21 cellular contexts compared by ENCODE assay signal in the genomic region with DNA sequence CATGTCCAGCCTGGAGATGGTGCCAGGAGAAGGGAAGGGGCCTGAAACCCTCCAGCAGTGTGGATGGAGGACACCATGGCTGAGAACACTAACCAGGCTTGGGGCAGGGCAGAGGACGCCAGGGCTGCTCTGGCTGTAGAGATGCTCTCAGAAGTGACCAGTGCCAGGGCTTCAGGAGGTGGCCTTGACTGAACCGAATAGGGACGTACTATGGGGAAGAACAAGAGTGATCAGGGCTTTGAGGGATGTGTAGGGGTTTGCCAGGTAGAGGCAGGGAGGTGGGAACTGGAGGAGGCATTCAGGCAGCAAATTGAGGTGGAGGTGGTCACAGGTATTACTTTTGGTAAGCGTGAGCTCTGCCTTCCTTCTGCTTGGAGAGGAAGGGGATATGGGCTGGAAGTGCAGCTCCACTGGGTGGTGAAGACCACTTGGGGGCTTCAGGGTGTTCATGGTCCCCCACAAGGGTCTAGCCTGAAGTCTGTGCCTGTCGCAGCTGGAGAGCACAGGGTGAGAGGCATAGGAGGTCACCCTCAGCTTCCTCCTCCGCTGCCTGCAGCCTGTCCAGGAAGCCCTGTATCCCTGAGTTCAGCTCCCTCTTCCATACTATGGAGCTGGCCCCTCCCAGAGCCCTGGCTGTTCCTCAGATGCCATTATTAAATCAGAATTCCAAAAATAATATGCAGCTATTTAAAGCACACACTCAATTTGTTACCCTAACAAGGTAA. TPM values are rescaled to one million over a fixed set of nuclear protein-coding genes. Genes with fewer than 3 reads are reported as not detected.
DNase-seq lines count a peak whose midpoint lies in the region; ATAC-seq and TF ChIP-seq lines count a peak whose summit lies in the region.
"Had no signal": no experiment of that assay in that cellular context is flagged by ENCODE, and none has a peak within 500 bp of the region (broad histone marks: within the 10 kb centered on the region; RNA-seq: fewer than 3 reads in every experiment).

No MANE protein-coding gene starts in this region.

- H3K27ac ChIP-seq in right atrium auricular region (no peak overlapping the region), right cardiac atrium (ENCODE audit: low read length) (no peak overlapping the region), neuronal stem cell (replicated peaks; ENCODE audit: low read length) (peak overlapping the region; percentile 19)
- H3K27ac ChIP-seq: neutrophil, testis had no signal

- no peaks in the 10 kb centered on the region for H3K4me1 ChIP-seq in right atrium auricular region
- H3K4me1 ChIP-seq in right cardiac atrium (ENCODE audit: control insufficient read depth, insufficient read depth, low read length) = no peaks in the 10 kb centered on the region
- H3K4me1 ChIP-seq in neuronal stem cell (ENCODE audit: control insufficient read depth in 2 of 2, insufficient read depth in 1 of 2, low read depth in 1 of 2, low read length in 2 of 2) = peaks cover 3 to 4% of the 10 kb centered on the region in 2 donors
- H3K4me1 ChIP-seq: testis had no signal

- H2BK12ac ChIP-seq in neuronal stem cell (ENCODE audit: low read length) = no peak overlapping the region

- H4K91ac ChIP-seq in neuronal stem cell (ENCODE audit: low read depth, low read length, poor library complexity) = no peak overlapping the region

- no peak overlapping the region for H2AK5ac ChIP-seq in neuronal stem cell (ENCODE audit: low read depth, low read length)

- H3K4me1 Mint-ChIP-seq in activated T-helper 2 cell treated with anti-CD3 and anti-CD28 coated beads, Interferon-gamma antibody, Interleukin-2, Interleukin-4, amounts not matched to agents 10 μg/mL and 5 μg/mL and 100 μg/mL, durations not matched to agents 14 hours and 24 hours and 36 hours (ENCODE audit: low read depth) = peaks cover 3% of the 10 kb centered on the region
- H3K4me1 Mint-ChIP-seq: activated naive CD8-positive, alpha-beta T cell treated with anti-CD3 and anti-CD28 coated beads, Interleukin-2, amount 10 ng/mL, durations not matched to agents 7 days and 5 days; T-helper 17 cell had no signal

- no peaks in the 10 kb centered on the region for H3K9me3 Mint-ChIP-seq in activated T-helper 2 cell treated with anti-CD3 and anti-CD28 coated beads, Interferon-gamma antibody, Interleukin-2, Interleukin-4, amounts not matched to agents 10 μg/mL and 5 μg/mL and 100 μg/mL, durations not matched to agents 14 hours and 24 hours and 36 hours
- H3K9me3 Mint-ChIP-seq: activated naive CD8-positive, alpha-beta T cell treated with anti-CD3 and anti-CD28 coated beads, Interleukin-2, amount 10 ng/mL, durations not matched to agents 7 days and 5 days; CD8-positive, alpha-beta T cell had no signal

- H3K4me2 ChIP-seq in neuronal stem cell (ENCODE audit: insufficient read depth, low read length, poor library complexity, severe bottlenecking) = no peak overlapping the region

- peak overlapping the region; percentile 49 for H2BK15ac ChIP-seq in neuronal stem cell (ENCODE audit: low read length)

- intact Hi-C loops in right cardiac atrium (cut with DNase I) = no loop called here
- intact Hi-C loops in activated T-helper 2 cell treated with anti-CD3 and anti-CD28 coated beads, Interferon-gamma antibody, Interleukin-2, Interleukin-4, amounts not matched to agents 10 μg/mL and 5 μg/mL and 100 μg/mL, durations not matched to agents 14 hours and 24 hours and 36 hours (cut with micrococcal nuclease) = no loop called here

- no peak overlapping the region for H3K4me3 Mint-ChIP-seq in activated T-helper 2 cell treated with anti-CD3 and anti-CD28 coated beads, Interferon-gamma antibody, Interleukin-2, Interleukin-4, amounts not matched to agents 10 μg/mL and 5 μg/mL and 100 μg/mL, durations not matched to agents 14 hours and 24 hours and 36 hours (ENCODE audit: low read depth)
- H3K4me3 Mint-ChIP-seq: activated naive CD8-positive, alpha-beta T cell treated with anti-CD3 and anti-CD28 coated beads, Interleukin-2, amount 10 ng/mL, durations not matched to agents 7 days and 5 days; CD8-positive, alpha-beta T cell; T-helper 17 cell had no signal

- DNase-seq in right atrium auricular region (ENCODE audit: low spot score) (peak; percentile 48), right cardiac atrium (no peak), neuronal stem cell (ENCODE audit: low spot score) (no peak), ureter (ENCODE audit: low spot score) (peak; percentile 23), RKO (ENCODE audit: low spot score) (no peak), HCEC 1CT (no peak)
- DNase-seq in activated T-helper 2 cell treated with anti-CD3 and anti-CD28 coated beads, Interferon-gamma antibody, Interleukin-2, Interleukin-4, amounts not matched to agents 10 μg/mL and 5 μg/mL and 100 μg/mL, durations not matched to agents 14 hours and 24 hours and 36 hours (ENCODE audit: low spot score) = peak; percentile 4
- DNase-seq: activated CD4-positive, alpha-beta T cell treated with anti-CD3 and anti-CD28 coated beads, Interleukin-2, amount 50 U/mL, for 48 hours; activated gamma-delta T cell treated with Interleukin-2 at 50 U/mL for 16 hours; activated naive CD8-positive, alpha-beta T cell treated with anti-CD3 and anti-CD28 coated beads, Interleukin-2, amount 10 ng/mL, durations not matched to agents 7 days and 5 days; NCI-H1436 treated with DMSO at 0.1 percent for 48 hours; SHP77; stimulated activated naive CD4-positive, alpha-beta T cell; T-helper 17 cell; testis had no signal

- H3K79me1 ChIP-seq in neuronal stem cell (ENCODE audit: low read depth, low read length) = peaks cover 3% of the 10 kb centered on the region

- H2BK120ac ChIP-seq in neuronal stem cell (ENCODE audit: low read depth, low read length) = no peak overlapping the region

- no peak overlapping the region for H3K4me3 ChIP-seq in right atrium auricular region
- no peak overlapping the region for H3K4me3 ChIP-seq in right cardiac atrium (ENCODE audit: low read length)
- no peak overlapping the region for H3K4me3 ChIP-seq in neuronal stem cell (ENCODE audit: low read length in 2 of 2)
- H3K4me3 ChIP-seq: testis had no signal

- ATAC-seq in right cardiac atrium (no peak), HG02571 (IDR thresholded peaks at IDR 0.05; ENCODE audit: unreplicated experiment) (no peak)
- ATAC-seq: activated CD4-positive, CD25-positive, alpha-beta regulatory T cell treated with anti-CD3 and anti-CD28 coated beads, Interleukin-2, amount 50 U/mL, for 24 hours; CD8-positive, alpha-beta T cell; left lobe of liver; T-helper 17 cell had no signal

- H3K36me3 ChIP-seq in right atrium auricular region = no peaks in the 10 kb centered on the region
- no peaks in the 10 kb centered on the region for H3K36me3 ChIP-seq in neuronal stem cell (replicated peaks in 1 of 2; ENCODE audit: control insufficient read depth in 2 of 2, insufficient read depth in 2 of 2, low read length in 2 of 2)
- H3K36me3 ChIP-seq: neutrophil had no signal

- WGBS in right cardiac atrium = 91% methylated on average over 6 of the region's 6 CpGs
- WGBS in neuronal stem cell (ENCODE audit: extremely low coverage in 2 of 2, insufficient read length in 2 of 2, insufficient replicate concordance in 1 of 2), 2 donors = no CpG with 5 or more reads among the region's 6 CpGs

- no peak overlapping the region for H4K8ac ChIP-seq in neuronal stem cell (ENCODE audit: low read depth, low read length)

- peak overlapping the region; percentile 76 for H3K14ac ChIP-seq in neuronal stem cell (ENCODE audit: low read length)

- no peaks in the 10 kb centered on the region for H3K27me3 ChIP-seq in right atrium auricular region
- H3K27me3 ChIP-seq in right cardiac atrium (ENCODE audit: control insufficient read depth, insufficient read depth) = no peaks in the 10 kb centered on the region
- no peaks in the 10 kb centered on the region for H3K27me3 ChIP-seq in neuronal stem cell (ENCODE audit: control insufficient read depth in 3 of 3, insufficient read depth in 3 of 3, low read depth in 1 of 3, low read length in 3 of 3)
- H3K27me3 ChIP-seq: neutrophil, testis had no signal

- H3K4ac ChIP-seq in neuronal stem cell (ENCODE audit: low read length) = no peak overlapping the region

- no peak overlapping the region for H3K27ac Mint-ChIP-seq in activated T-helper 2 cell treated with anti-CD3 and anti-CD28 coated beads, Interferon-gamma antibody, Interleukin-2, Interleukin-4, amounts not matched to agents 10 μg/mL and 5 μg/mL and 100 μg/mL, durations not matched to agents 14 hours and 24 hours and 36 hours
- H3K27ac Mint-ChIP-seq: activated naive CD8-positive, alpha-beta T cell treated with anti-CD3 and anti-CD28 coated beads, Interleukin-2, amount 10 ng/mL, durations not matched to agents 7 days and 5 days; CD8-positive, alpha-beta T cell; progenitor cell of endocrine pancreas; T-helper 17 cell had no signal

- no peak overlapping the region for H3K18ac ChIP-seq in neuronal stem cell (ENCODE audit: low read length)

- no peak overlapping the region for H3K9ac ChIP-seq in neuronal stem cell (ENCODE audit: low read depth, low read length, poor library complexity)

- H3K36me3 Mint-ChIP-seq in activated T-helper 2 cell treated with anti-CD3 and anti-CD28 coated beads, Interferon-gamma antibody, Interleukin-2, Interleukin-4, amounts not matched to agents 10 μg/mL and 5 μg/mL and 100 μg/mL, durations not matched to agents 14 hours and 24 hours and 36 hours (ENCODE audit: low read depth) = no peaks in the 10 kb centered on the region
- H3K36me3 Mint-ChIP-seq: activated naive CD8-positive, alpha-beta T cell treated with anti-CD3 and anti-CD28 coated beads, Interleukin-2, amount 10 ng/mL, durations not matched to agents 7 days and 5 days; CD8-positive, alpha-beta T cell had no signal

- peaks cover 1% of the 10 kb centered on the region for H3K27me3 Mint-ChIP-seq in activated T-helper 2 cell treated with anti-CD3 and anti-CD28 coated beads, Interferon-gamma antibody, Interleukin-2, Interleukin-4, amounts not matched to agents 10 μg/mL and 5 μg/mL and 100 μg/mL, durations not matched to agents 14 hours and 24 hours and 36 hours (ENCODE audit: low read depth)
- H3K27me3 Mint-ChIP-seq: progenitor cell of endocrine pancreas had no signal

- TF ChIP-seq CTCF in right atrium auricular region (IDR thresholded peaks at IDR 0.05) = no peak

- H3K9me3 ChIP-seq in right atrium auricular region (peaks cover 0 to 15% of the 10 kb centered on the region in 2 donors), right cardiac atrium (ENCODE audit: control insufficient read depth, low read length) (no peaks in the 10 kb centered on the region), neuronal stem cell (replicated peaks in 1 of 2; ENCODE audit: control insufficient read depth in 2 of 2, insufficient read depth in 1 of 2, low read depth in 1 of 2, low read length in 2 of 2) (no peaks in the 10 kb centered on the region)
- H3K9me3 ChIP-seq: neutrophil, testis had no signal

- peak overlapping the region; percentile 6 for H2BK5ac ChIP-seq in neuronal stem cell (ENCODE audit: low read length)

- no peak overlapping the region for H2AFZ ChIP-seq in neuronal stem cell (ENCODE audit: low read length)

- H3K23ac ChIP-seq in neuronal stem cell (ENCODE audit: low read depth, low read length, poor library complexity) = no peak overlapping the region

RNA-seq across cellular contexts. Expression of a gene that starts 27.8 kb away (rescaled TPM):
- total RNA-seq in right atrium auricular region (1 to 10 TPM; 2.4 to 3.2 TPM), right cardiac atrium (1 to 10 TPM; 3.0 to 5.9 (median 4.6) TPM), ureter (4.6 TPM)
- 2.2 TPM for polyA plus RNA-seq in right cardiac atrium
- total RNA-seq in activated T-helper 2 cell treated with anti-CD3 and anti-CD28 coated beads, Interferon-gamma antibody, Interleukin-2, Interleukin-4, amounts not matched to agents 10 μg/mL and 5 μg/mL and 100 μg/mL, durations not matched to agents 14 hours and 24 hours and 36 hours = 8.9 and 9.4 TPM in 2 replicates
- polyA plus RNA-seq in neuronal stem cell (2013, experiment 1 of 2) = 5.1 TPM
- 4.8 TPM for polyA plus RNA-seq in neuronal stem cell (2013, experiment 2 of 2)
- total RNA-seq: CD8-positive, alpha-beta T cell; T-helper 17 cell had no signal

Comparison
In these comparisons a context has a peak if more than half of its experiments do, and no peak if none do; other contexts are left out.
1. DNase-seq: peak in right atrium auricular region (single experiment), activated T-helper 2 cell treated with anti-CD3 and anti-CD28 coated beads, Interferon-gamma antibody, Interleukin-2, Interleukin-4, amounts not matched to agents 10 μg/mL and 5 μg/mL and 100 μg/mL, durations not matched to agents 14 hours and 24 hours and 36 hours (single experiment) and ureter (single experiment); none in right cardiac atrium (0 of 3), neuronal stem cell (single experiment), RKO (single experiment) and HCEC 1CT (single experiment).